13 cellular contexts compared by ENCODE assay signal in the genomic region with DNA sequence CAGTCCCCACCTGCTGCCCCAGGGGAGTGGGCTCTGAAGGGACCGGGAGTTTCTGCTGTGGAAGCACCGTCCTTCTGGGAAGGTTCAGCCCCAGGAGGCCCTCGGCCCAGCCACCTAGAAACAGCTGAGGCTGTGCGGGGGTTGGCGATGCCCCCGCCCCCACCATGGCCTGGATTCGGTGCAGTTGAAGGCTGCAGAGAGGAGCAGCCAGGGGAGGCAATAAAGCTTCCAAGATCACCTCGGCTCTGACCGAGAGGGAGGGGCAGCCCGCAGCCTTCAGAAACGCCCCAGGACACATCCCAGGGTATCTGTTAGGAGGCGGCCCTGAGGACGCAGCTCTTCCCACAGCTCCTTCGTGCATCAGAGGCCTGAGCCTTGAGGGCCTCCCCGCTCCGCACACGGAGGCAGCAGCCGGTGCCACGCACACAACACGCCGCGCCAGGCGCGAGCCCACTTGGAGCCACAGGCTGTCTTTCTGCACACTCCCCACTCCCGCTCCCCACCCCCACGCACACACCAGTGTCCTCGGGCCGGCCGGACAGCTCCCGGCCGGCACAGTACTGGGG. TPM values are rescaled to one million over a fixed set of nuclear protein-coding genes. Genes with fewer than 3 reads are reported as not detected.
A peak's percentile ranks its signal among the peaks of the same experiment; 100 is the strongest.
DNase-seq lines count a peak whose midpoint lies in the region; ATAC-seq and TF ChIP-seq lines count a peak whose summit lies in the region.
"Had no signal": no experiment of that assay in that cellular context is flagged by ENCODE, and none has a peak within 500 bp of the region (broad histone marks: within the 10 kb centered on the region; RNA-seq: fewer than 3 reads in every experiment).

No MANE protein-coding gene starts in this region.

- H3K79me2 ChIP-seq in GM23338 (replicated peaks; ENCODE audit: insufficient read depth): no peaks in the 10 kb centered on the region

- peaks cover 19% of the 10 kb centered on the region for H3K4me1 Mint-ChIP-seq in GM23338
- H3K4me1 Mint-ChIP-seq in activated T-helper 17 cell treated with anti-CD3 and anti-CD28 coated beads, Interleukin-2, amount 50 U/mL, for 72 hours: no peaks in the 10 kb centered on the region
- peaks cover 1% of the 10 kb centered on the region for H3K4me1 Mint-ChIP-seq in progenitor cell of endocrine pancreas (ENCODE audit: low read depth)
- no peaks in the 10 kb centered on the region for H3K4me1 Mint-ChIP-seq in activated CD4-positive, alpha-beta T cell treated with anti-CD3 and anti-CD28 coated beads, Interleukin-2, amount 10 ng/mL, durations not matched to agents 7 days and 5 days

- H3K36me3 Mint-ChIP-seq in GM23338 (ENCODE audit: low read depth) (peaks cover 8% of the 10 kb centered on the region; the same call in 1 of the 3 replicates), progenitor cell of endocrine pancreas (ENCODE audit: insufficient read depth) (peaks cover 6% of the 10 kb centered on the region)
- no peaks in the 10 kb centered on the region for H3K36me3 Mint-ChIP-seq in activated T-helper 17 cell treated with anti-CD3 and anti-CD28 coated beads, Interleukin-2, amount 50 U/mL, for 72 hours (ENCODE audit: low read depth)
- no peaks in the 10 kb centered on the region for H3K36me3 Mint-ChIP-seq in activated CD4-positive, alpha-beta T cell treated with anti-CD3 and anti-CD28 coated beads, Interleukin-2, amount 10 ng/mL, durations not matched to agents 7 days and 5 days (ENCODE audit: low read depth)
- H3K36me3 Mint-ChIP-seq: IgD-negative memory B cell had no signal

- peak; percentile 13 for ATAC-seq in GM23338
- ATAC-seq in activated T-helper 17 cell treated with anti-CD3 and anti-CD28 coated beads, Interleukin-2, amount 50 U/mL, for 72 hours (replicated peaks): no peak
- ATAC-seq: activated CD4-positive, CD25-positive, alpha-beta regulatory T cell treated with anti-CD3 and anti-CD28 coated beads, Interleukin-2, amount 50 U/mL, for 24 hours had no signal

- H3K9me3 Mint-ChIP-seq in GM23338: no peaks in the 10 kb centered on the region
- no peaks in the 10 kb centered on the region for H3K9me3 Mint-ChIP-seq in activated T-helper 17 cell treated with anti-CD3 and anti-CD28 coated beads, Interleukin-2, amount 50 U/mL, for 72 hours
- H3K9me3 Mint-ChIP-seq in progenitor cell of endocrine pancreas (ENCODE audit: low read depth): no peaks in the 10 kb centered on the region
- H3K9me3 Mint-ChIP-seq in activated CD4-positive, alpha-beta T cell treated with anti-CD3 and anti-CD28 coated beads, Interleukin-2, amount 10 ng/mL, durations not matched to agents 7 days and 5 days: no peaks in the 10 kb centered on the region
- H3K9me3 Mint-ChIP-seq: IgD-negative memory B cell had no signal

- H3K27me3 Mint-ChIP-seq in GM23338 (ENCODE audit: insufficient read depth, low read depth, poor library complexity): peaks cover 21% of the 10 kb centered on the region
- peaks cover 4% of the 10 kb centered on the region for H3K27me3 Mint-ChIP-seq in activated T-helper 17 cell treated with anti-CD3 and anti-CD28 coated beads, Interleukin-2, amount 50 U/mL, for 72 hours
- H3K27me3 Mint-ChIP-seq in progenitor cell of endocrine pancreas: peaks cover 18% of the 10 kb centered on the region
- H3K27me3 Mint-ChIP-seq in activated CD4-positive, alpha-beta T cell treated with anti-CD3 and anti-CD28 coated beads, Interleukin-2, amount 10 ng/mL, durations not matched to agents 7 days and 5 days: peaks cover 14% of the 10 kb centered on the region

- DNase-seq in GM23338 (ENCODE audit: low spot score): peak; percentile 47
- peak; percentile 80 for DNase-seq in islet precursor cell
- DNase-seq in progenitor cell of endocrine pancreas (ENCODE audit: low spot score, unreplicated experiment): peak; percentile 8
- no peak for DNase-seq in activated CD4-positive, alpha-beta T cell treated with anti-CD3 and anti-CD28 coated beads, Interleukin-2, amount 10 ng/mL, durations not matched to agents 7 days and 5 days
- no peak for DNase-seq in NCI-H2227 treated with DMSO at 0.1 percent for 48 hours (lab: John Stamatoyannopoulos, UW)
- DNase-seq in kidney glomerular epithelial cell (lab: John Stamatoyannopoulos, UW): no peak
- DNase-seq in NCI-H82 (lab: John Stamatoyannopoulos, UW): no peak
- DNase-seq: COR-L47, NCI-H774 had no signal

- H4K20me1 ChIP-seq in GM23338 (replicated peaks; ENCODE audit: insufficient read depth): no peaks in the 10 kb centered on the region

- POLR2A ChIA-PET in activated CD4-positive, alpha-beta T cell treated with anti-CD3 and anti-CD28 coated beads, Interleukin-2, amount 10 ng/mL, durations not matched to agents 7 days and 5 days (lab: Charles Lee): no interaction called here

- H3K4me2 ChIP-seq in GM23338: peak overlapping the region; percentile 89

- H3K4me3 ChIP-seq in GM23338: peak overlapping the region; percentile 80; the same call in 1 of the 2 replicates
- H3K4me3 ChIP-seq: SK-N-MC had no signal

- H3K9me2 ChIP-seq in GM23338 (ENCODE audit: insufficient read depth): no peaks in the 10 kb centered on the region

- no peaks in the 10 kb centered on the region for H3K36me3 ChIP-seq in GM23338 (ENCODE audit: insufficient read depth)

- peaks cover 13% of the 10 kb centered on the region for H3K4me1 ChIP-seq in GM23338 (ENCODE audit: insufficient read depth)

- no peak for TF ChIP-seq CTCF in GM23338 (conservative IDR thresholded peaks at IDR 0.05; ENCODE audit: low read depth in 2 of 2)
- no peak for TF ChIP-seq CTCF in progenitor cell of endocrine pancreas (IDR thresholded peaks at IDR 0.05; ENCODE audit: unreplicated experiment)

- CTCF ChIA-PET in activated CD4-positive, alpha-beta T cell treated with anti-CD3 and anti-CD28 coated beads, Interleukin-2, amount 10 ng/mL, durations not matched to agents 7 days and 5 days (lab: Charles Lee): no interaction called here

- H3K27me3 ChIP-seq in GM23338 (ENCODE audit: insufficient read depth): no peaks in the 10 kb centered on the region

- H3K27ac ChIP-seq in GM23338 (ENCODE audit: low read depth): no peak overlapping the region
- H3K27ac ChIP-seq: SK-N-MC had no signal

- H3K27ac Mint-ChIP-seq in GM23338 (no peak overlapping the region), progenitor cell of endocrine pancreas (no peak overlapping the region)
- H3K27ac Mint-ChIP-seq in activated T-helper 17 cell treated with anti-CD3 and anti-CD28 coated beads, Interleukin-2, amount 50 U/mL, for 72 hours: no peak overlapping the region
- no peak overlapping the region for H3K27ac Mint-ChIP-seq in activated CD4-positive, alpha-beta T cell treated with anti-CD3 and anti-CD28 coated beads, Interleukin-2, amount 10 ng/mL, durations not matched to agents 7 days and 5 days
- H3K27ac Mint-ChIP-seq: IgD-negative memory B cell had no signal

- 0 out of 2 replicates have a peak, but pooled peaks cover 7% of the 10 kb centered on the region for H3F3A ChIP-seq in GM23338 (replicated peaks; ENCODE audit: low read depth)

- H3K4me3 Mint-ChIP-seq in GM23338 (peak overlapping the region; percentile 66; the same call in 1 of the 3 replicates), progenitor cell of endocrine pancreas (ENCODE audit: low read depth) (peak overlapping the region; percentile 68)
- H3K4me3 Mint-ChIP-seq in activated T-helper 17 cell treated with anti-CD3 and anti-CD28 coated beads, Interleukin-2, amount 50 U/mL, for 72 hours: peak overlapping the region; percentile 21
- H3K4me3 Mint-ChIP-seq in activated CD4-positive, alpha-beta T cell treated with anti-CD3 and anti-CD28 coated beads, Interleukin-2, amount 10 ng/mL, durations not matched to agents 7 days and 5 days: no peak overlapping the region

- H2AFZ ChIP-seq in GM23338: no peak overlapping the region

TF ChIP-seq in GM23338, 12 proteins besides CTCF, POLR2A, EP300 and RAD21:
- TF ChIP-seq NANOG (IDR thresholded peaks at IDR 0.05; ENCODE audit: borderline replicate concordance): no peak

RNA-seq across cellular contexts. Expression of gene KNDC1, which starts 1.6 kb away (rescaled TPM):
- 8.2 and 16.0 TPM in 2 replicates for total RNA-seq in GM23338 (2014; rRNA removed; shearing (Covaris generic))
- 1.8 and 1.9 TPM in 2 replicates for polyA plus RNA-seq in GM23338 (2016; fragmentation: Nextera tagmentation; extraction: Ambion mirVana)
- total RNA-seq in activated T-helper 17 cell treated with anti-CD3 and anti-CD28 coated beads, Interleukin-2, amount 50 U/mL, for 72 hours: under 1 TPM; 0.19 to 0.26 TPM
- total RNA-seq in progenitor cell of endocrine pancreas: 11.0 and 14.2 TPM in 2 replicates
- under 1 TPM; 0.07 to 0.08 TPM for total RNA-seq in activated CD4-positive, alpha-beta T cell treated with anti-CD3 and anti-CD28 coated beads, Interleukin-2, amount 10 ng/mL, durations not matched to agents 7 days and 5 days

Comparison
In these comparisons a context has a peak if more than half of its experiments do, and no peak if none do; other contexts are left out.
1. DNase-seq: peak in GM23338 (single experiment), islet precursor cell (single experiment) and progenitor cell of endocrine pancreas (single experiment); none in activated CD4-positive, alpha-beta T cell treated with anti-CD3 and anti-CD28 coated beads, Interleukin-2, amount 10 ng/mL, durations not matched to agents 7 days and 5 days (single experiment), NCI-H2227 treated with DMSO at 0.1 percent for 48 hours (single experiment), kidney glomerular epithelial cell (single experiment) and NCI-H82 (single experiment).